9 cellular contexts compared by ENCODE assay signal in genomic region chr11:110130642-110131238, GRCh38. TPM values are rescaled to one million over a fixed set of nuclear protein-coding genes. Genes with fewer than 3 reads are reported as not detected.
DNase-seq lines count a peak whose midpoint lies in the region; ATAC-seq lines count a peak whose summit lies in the region.
"Had no signal": no experiment of that assay in that cellular context is flagged by ENCODE, and none has a peak within 500 bp of the region (broad histone marks: within the 10 kb centered on the region; RNA-seq: fewer than 3 reads in every experiment).

No MANE protein-coding gene starts in this region.

- H3K36me3 Mint-ChIP-seq in activated naive CD4-positive, alpha-beta T cell treated with anti-CD3 and anti-CD28 coated beads, Interleukin-2, amount 50 U/mL, for 72 hours = no peaks in the 10 kb centered on the region

- H3K27ac Mint-ChIP-seq in activated naive CD4-positive, alpha-beta T cell treated with anti-CD3 and anti-CD28 coated beads, Interleukin-2, amount 50 U/mL, for 72 hours = no peak overlapping the region

- peak; percentile 89 for DNase-seq in NCI-H128 (lab: John Stamatoyannopoulos, UW; ENCODE audit: unreplicated experiment)
- peak; percentile 100 for DNase-seq in NCI-H69 (lab: John Stamatoyannopoulos, UW)
- peak; percentile 79 for DNase-seq in retina
- no peak for DNase-seq in activated naive CD4-positive, alpha-beta T cell treated with anti-CD3 and anti-CD28 coated beads, Interleukin-2, amount 50 U/mL, for 72 hours (ENCODE audit: low spot score in 2 of 2)
- DNase-seq in activated CD4-positive, alpha-beta T cell treated with anti-CD3 and anti-CD28 coated beads, Interleukin-2, amount 50 U/mL, for 1 hour = no peak
- DNase-seq: activated CD4-positive, alpha-beta T cell treated with anti-CD3 and anti-CD28 coated beads for 4 hours had no signal

- ATAC-seq in esophagus mucosa (peak; percentile 62), HG02798 (IDR thresholded peaks at IDR 0.05; ENCODE audit: poor library complexity, unreplicated experiment) (no peak), HG03097 (IDR thresholded peaks at IDR 0.05; ENCODE audit: low FRiP score, unreplicated experiment) (no peak)
- no peak for ATAC-seq in activated naive CD4-positive, alpha-beta T cell treated with anti-CD3 and anti-CD28 coated beads, Interleukin-2, amount 50 U/mL, for 72 hours

- no peaks in the 10 kb centered on the region for H3K9me3 Mint-ChIP-seq in activated naive CD4-positive, alpha-beta T cell treated with anti-CD3 and anti-CD28 coated beads, Interleukin-2, amount 50 U/mL, for 72 hours

RNA-seq across cellular contexts. Expression of gene ZC3H12C, which starts 37.5 kb away (rescaled TPM):
- total RNA-seq in esophagus mucosa = 4.6 TPM
- total RNA-seq in activated naive CD4-positive, alpha-beta T cell treated with anti-CD3 and anti-CD28 coated beads, Interleukin-2, amount 50 U/mL, for 72 hours = under 1 TPM; 0.02 to 0.54 TPM

Comparison
In these comparisons a context has a peak if more than half of its experiments do, and no peak if none do; other contexts are left out.
1. DNase-seq: peak in NCI-H128 (single experiment), NCI-H69 (single experiment) and retina (single experiment); none in activated naive CD4-positive, alpha-beta T cell treated with anti-CD3 and anti-CD28 coated beads, Interleukin-2, amount 50 U/mL, for 72 hours (0 of 2) and activated CD4-positive, alpha-beta T cell treated with anti-CD3 and anti-CD28 coated beads, Interleukin-2, amount 50 U/mL, for 1 hour (single experiment).